14 cellular contexts compared by ENCODE assay signal in the genomic region with DNA sequence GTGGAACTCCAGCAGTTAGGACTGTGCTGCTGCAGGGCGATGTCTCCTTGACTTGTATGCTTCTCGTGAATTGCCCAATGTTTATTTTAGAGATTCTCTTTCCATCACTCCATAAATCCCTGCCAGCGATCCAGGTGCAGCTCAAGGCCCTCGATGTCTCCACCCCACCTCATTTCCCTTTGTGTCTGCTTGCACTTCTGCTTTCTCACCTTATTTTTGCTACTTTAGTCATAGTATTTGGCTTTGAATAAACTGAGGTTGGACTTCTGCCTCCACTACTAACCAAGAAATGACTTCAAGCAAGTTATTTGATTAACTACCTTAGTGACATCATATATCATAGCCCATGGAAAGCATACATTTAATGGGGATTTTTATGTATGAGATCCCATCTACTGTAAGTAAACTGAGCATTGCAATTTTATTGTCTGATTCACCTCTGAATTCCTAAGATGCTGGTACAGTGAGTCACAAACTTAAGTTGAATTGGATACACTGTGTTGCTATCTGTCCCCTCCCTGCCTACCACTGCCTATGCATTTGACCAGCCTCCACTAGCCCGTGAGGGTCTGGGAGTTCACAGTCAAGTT.
DNase-seq lines count a peak whose midpoint lies in the region; ATAC-seq and TF ChIP-seq lines count a peak whose summit lies in the region.
"Had no signal": no experiment of that assay in that cellular context is flagged by ENCODE, and none has a peak within 500 bp of the region (broad histone marks: within the 10 kb centered on the region; RNA-seq: fewer than 3 reads in every experiment).

No MANE protein-coding gene starts in this region.

- H3K9me2 ChIP-seq in PC-9 (ENCODE audit: insufficient read depth), result 0 out of 2 replicates have a peak, but pooled peaks cover 3% of the 10 kb centered on the region

- TF ChIP-seq CTCF in PC-9 (conservative IDR thresholded peaks at IDR 0.05), result no peak
- no peak for TF ChIP-seq CTCF in fibroblast of mammary gland (conservative IDR thresholded peaks at IDR 0.05; ENCODE audit: control insufficient read depth, insufficient read depth, low read depth, low read length)
- TF ChIP-seq CTCF in body of pancreas (IDR thresholded peaks at IDR 0.05), result no peak

- DNase-seq in A172 (ENCODE audit: low spot score) (peak; percentile 96), HCEC 1CT (peak; percentile 77), PC-9 (peak; percentile 47 to 79), fibroblast of mammary gland (ENCODE audit: low read depth) (peak; percentile 21), body of pancreas (no peak)
- DNase-seq in activated effector memory CD4-positive, alpha-beta T cell treated with Interleukin-2 at 50 U/mL for 16 hours, result no peak
- DNase-seq in stimulated activated CD8-positive, alpha-beta memory T cell treated with anti-CD3 and anti-CD28 coated beads, Interleukin-4, amount 100 ng/mL, for 48 hours, result no peak
- DNase-seq: activated B cell treated with CpG ODN at 0.5 μM for 24 hours, AML-193, cerebellar nuclear complex, MV-4-11 had no signal

- H3K4me2 ChIP-seq in PC-9, result no peak overlapping the region

- H4K20me1 ChIP-seq in PC-9 (ENCODE audit: insufficient read depth), result no peaks in the 10 kb centered on the region; the same call in 1 of the 2 replicates

- H3K36me3 ChIP-seq in PC-9 (ENCODE audit: low read depth) (no peaks in the 10 kb centered on the region), body of pancreas (replicated peaks in 1 of 2; ENCODE audit: insufficient read depth in 1 of 2, low read depth in 2 of 2) (no peaks in the 10 kb centered on the region)
- H3K36me3 ChIP-seq: HAP-1, vagina had no signal

- BruUV-seq in PC-9 (replicated peaks; lab: Mats Ljungman, UMichigan), result no TSS peak

- no peaks in the 10 kb centered on the region for H3K27me3 ChIP-seq in PC-9 (ENCODE audit: insufficient read depth, low read depth)
- H3K27me3 ChIP-seq in body of pancreas, result no peaks in the 10 kb centered on the region
- H3K27me3 ChIP-seq: vagina had no signal

- ATAC-seq in HG03095 (IDR thresholded peaks at IDR 0.05; ENCODE audit: unreplicated experiment) (no peak), body of pancreas (no peak)

- H3F3A ChIP-seq in PC-9 (ENCODE audit: insufficient read depth, low read depth), result no peaks in the 10 kb centered on the region

- POLR2A ChIA-PET in PC-9 (lab: Charles Lee; ENCODE audit: unreplicated experiment), result no interaction called here

- intact Hi-C loops in PC-9 (cut with micrococcal nuclease; ENCODE audit: unreplicated experiment), result no loop called here
- intact Hi-C loops in body of pancreas (cut with DNase I), result no loop called here

- no peaks in the 10 kb centered on the region for H3K79me2 ChIP-seq in PC-9 (ENCODE audit: low read depth)

- CTCF ChIA-PET in PC-9 (lab: Charles Lee), result no interaction called here

- H3K9me3 ChIP-seq in PC-9 (ENCODE audit: insufficient read depth, low read depth), result no peaks in the 10 kb centered on the region
- H3K9me3 ChIP-seq in body of pancreas, result no peaks in the 10 kb centered on the region
- H3K9me3 ChIP-seq: HAP-1, vagina had no signal

- H3K27ac ChIP-seq in PC-9, result no peak overlapping the region
- no peak overlapping the region for H3K27ac ChIP-seq in body of pancreas
- H3K27ac ChIP-seq: vagina had no signal

- 38 to 63% methylated on average over 5 of the region's 5 CpGs for WGBS in body of pancreas, 2 donors

- no peak for TF ChIP-seq POLR2A in body of pancreas (IDR thresholded peaks at IDR 0.05)

- no peak overlapping the region for H2AFZ ChIP-seq in PC-9

- H3K4me3 ChIP-seq in PC-9 (no peak overlapping the region), fibroblast of mammary gland (ENCODE audit: control insufficient read depth, low read depth, low read length) (no peak overlapping the region), body of pancreas (no peak overlapping the region)
- H3K4me3 ChIP-seq: HAP-1, vagina had no signal

- H3K4me1 ChIP-seq in PC-9 (replicated peaks; ENCODE audit: insufficient read depth) (no peaks in the 10 kb centered on the region), body of pancreas (no peaks in the 10 kb centered on the region)
- H3K4me1 ChIP-seq: HAP-1, vagina had no signal

Comparison
In these comparisons a context has a peak if more than half of its experiments do, and no peak if none do; other contexts are left out.
1. DNase-seq: peak in A172 (single experiment), HCEC 1CT (single experiment), PC-9 (2 of 2) and fibroblast of mammary gland (single experiment); none in activated effector memory CD4-positive, alpha-beta T cell treated with Interleukin-2 at 50 U/mL for 16 hours (single experiment), body of pancreas (0 of 4) and stimulated activated CD8-positive, alpha-beta memory T cell treated with anti-CD3 and anti-CD28 coated beads, Interleukin-4, amount 100 ng/mL, for 48 hours (single experiment).